8 cellular contexts compared by ENCODE assay signal in the genomic region with DNA sequence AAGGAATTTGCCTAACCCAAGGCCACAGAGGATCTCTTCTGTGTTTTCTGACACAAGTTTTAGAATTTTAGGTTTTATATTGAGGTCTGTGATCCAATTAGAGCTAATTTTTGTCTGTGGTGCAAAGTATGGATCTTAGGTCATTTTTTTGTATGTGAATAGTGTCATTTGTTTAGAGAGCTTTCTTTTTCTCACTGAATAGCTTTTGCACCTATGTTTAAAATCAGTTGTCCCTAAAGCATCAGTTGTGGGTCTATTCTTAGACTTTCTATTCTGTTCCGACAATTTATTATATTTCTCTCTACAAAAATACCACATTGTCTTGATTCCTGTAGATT. TPM values are rescaled to one million over a fixed set of nuclear protein-coding genes. Genes with fewer than 3 reads are reported as not detected.
DNase-seq lines count a peak whose midpoint lies in the region; ATAC-seq and TF ChIP-seq lines count a peak whose summit lies in the region.

No MANE protein-coding gene starts in this region.

- TF ChIP-seq CTCF in lower leg skin (IDR thresholded peaks at IDR 0.05): no peak

- no peaks in the 10 kb centered on the region for H3K36me3 ChIP-seq in aorta (ENCODE audit: control insufficient read depth in 1 of 2, insufficient read depth in 2 of 2, low read length in 1 of 2)

- no peak for DNase-seq in lower leg skin (ENCODE audit: low spot score in 2 of 2)
- no peak for DNase-seq in aorta
- no peak for DNase-seq in activated effector memory CD4-positive, alpha-beta T cell treated with Interleukin-2 at 50 U/mL for 16 hours
- DNase-seq in AG08396 (ENCODE audit: low spot score): no peak
- DNase-seq in NCI-H510A treated with DMSO at 0.1 percent for 48 hours (lab: John Stamatoyannopoulos, UW): no peak

- H3K4me1 Mint-ChIP-seq in activated naive CD8-positive, alpha-beta T cell (ENCODE audit: low read depth): peaks cover 49% of the 10 kb centered on the region

- peak overlapping the region; percentile 9 to 45 for H3K27ac ChIP-seq in aorta (ENCODE audit: low read depth in 1 of 2, low read length in 2 of 2)

- H3K27ac Mint-ChIP-seq in activated naive CD8-positive, alpha-beta T cell: peak overlapping the region; percentile 78

- intact Hi-C loops in lower leg skin (cut with DNase I; ENCODE audit: low total_unique reads): no loop called here
- intact Hi-C loops in aorta (cut with DNase I): loop anchor here in 1 of 2 donors (2.0 kb wide), 1 partner anchor 40 kb away; a partner anchor contains a TSS

- peaks cover 0 to 2% of the 10 kb centered on the region in 2 donors for H3K4me1 ChIP-seq in aorta (ENCODE audit: control insufficient read depth in 1 of 2, insufficient read depth in 2 of 2, low read length in 2 of 2)

- no peaks in the 10 kb centered on the region for H3K9me3 ChIP-seq in aorta (ENCODE audit: control insufficient read depth, low read length)

- H3K27me3 Mint-ChIP-seq in activated naive CD8-positive, alpha-beta T cell: no peaks in the 10 kb centered on the region

- ATAC-seq in GM18867 (IDR thresholded peaks at IDR 0.05; ENCODE audit: unreplicated experiment) (peak; percentile 8), HG02870 (IDR thresholded peaks at IDR 0.05; ENCODE audit: unreplicated experiment) (peak; percentile 9), aorta (ENCODE audit: low FRiP score) (no peak)

- H3K4me3 ChIP-seq in lower leg skin (ENCODE audit: low read depth, poor library complexity, severe bottlenecking): peak overlapping the region; percentile 93
- peak overlapping the region; percentile 58 to 84 for H3K4me3 ChIP-seq in aorta (ENCODE audit: low read length in 2 of 2)

- WGBS in lower leg skin, 2 donors: 17 to 53% methylated on average over 1 of the region's 1 CpG
- 0 to 8% methylated on average over 1 of the region's 1 CpG for WGBS in aorta, 2 donors

- no peak for TF ChIP-seq POLR2A in lower leg skin (IDR thresholded peaks at IDR 0.05)

- peak overlapping the region; percentile 91 for H3K4me3 Mint-ChIP-seq in activated naive CD8-positive, alpha-beta T cell

- no peaks in the 10 kb centered on the region for H3K9me3 Mint-ChIP-seq in activated naive CD8-positive, alpha-beta T cell (ENCODE audit: low read depth)

- no peaks in the 10 kb centered on the region for H3K27me3 ChIP-seq in aorta (ENCODE audit: control insufficient read depth in 1 of 2, insufficient read depth in 2 of 2, low read length in 1 of 2)

- H3K36me3 Mint-ChIP-seq in activated naive CD8-positive, alpha-beta T cell: peaks cover 28% of the 10 kb centered on the region

RNA-seq across cellular contexts. Expression of a gene that starts 0.3 kb away (rescaled TPM):
- total RNA-seq in lower leg skin: 10 to 100 TPM; 21.3 to 29.6 (median 27.6) TPM
- total RNA-seq in aorta: 10 to 100 TPM; 14.8 to 19.1 TPM
- polyA plus RNA-seq in aorta: 1 to 10 TPM; 2.8 to 6.7 TPM

RNA-seq across cellular contexts. Expression of a gene that starts 41.3 kb away (rescaled TPM):
- total RNA-seq in lower leg skin (10 to 100 TPM in 3 of 4 donors, 1 to 10 TPM in 1; 6.9 to 15.4 (median 11.6) TPM), aorta (10 to 100 TPM; 11.5 to 12.9 TPM)
- 10 to 100 TPM; 12.4 to 17.4 TPM for polyA plus RNA-seq in aorta
